ENCODE assay signal across 8 cellular contexts in the genomic region with DNA sequence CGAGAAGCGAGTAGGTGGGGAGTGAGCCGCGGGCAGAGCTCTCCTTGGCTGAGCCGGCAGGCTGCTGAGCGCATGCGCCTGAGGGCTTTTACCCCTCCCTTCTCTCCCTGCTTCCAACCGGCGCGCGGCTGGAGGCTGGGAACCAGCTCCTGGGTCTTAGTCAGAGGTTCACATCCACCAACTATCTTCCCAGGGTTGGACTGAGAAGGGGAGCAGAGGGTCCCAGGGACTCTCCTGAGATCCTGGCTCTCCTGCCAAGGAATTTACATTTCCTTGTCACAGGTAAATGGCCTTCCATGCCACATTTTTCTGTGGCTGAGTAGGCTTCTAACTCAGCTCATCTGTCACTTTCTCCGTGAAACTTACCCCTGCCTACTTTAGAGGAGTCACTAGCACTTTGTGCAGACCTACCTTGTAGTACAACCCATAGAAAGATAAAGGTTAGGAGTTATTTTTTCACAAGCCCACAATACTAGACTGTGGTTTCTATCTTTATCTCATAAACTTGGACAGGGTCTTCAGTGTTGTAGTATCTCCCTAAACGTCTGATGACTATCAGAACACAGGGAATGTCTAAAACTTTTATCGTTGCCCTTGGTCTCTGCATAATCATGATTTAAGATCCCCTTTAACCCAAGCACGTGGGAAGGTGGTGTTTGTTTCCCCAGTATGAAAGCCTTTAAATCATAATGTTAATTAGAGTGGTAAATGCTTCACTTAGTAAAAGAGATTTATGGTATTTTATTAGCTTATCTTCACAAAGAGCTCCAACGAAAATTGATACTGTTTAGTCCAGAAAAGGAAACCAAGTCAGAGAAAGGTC. TPM values are rescaled to one million over a fixed set of nuclear protein-coding genes. Genes with fewer than 3 reads are reported as not detected.
A peak's percentile ranks its signal among the peaks of the same experiment; 100 is the strongest.
DNase-seq lines count a peak whose midpoint lies in the region; ATAC-seq and TF ChIP-seq lines count a peak whose summit lies in the region.

No MANE protein-coding gene starts in this region.

- no peaks in the 10 kb centered on the region for H3K9me3 Mint-ChIP-seq in activated CD4-positive, alpha-beta T cell treated with anti-CD3 and anti-CD28 coated beads, Interleukin-2, amount 10 ng/mL, durations not matched to agents 24 days and 14 days

- intact Hi-C loops in activated CD4-positive, alpha-beta T cell treated with anti-CD3 and anti-CD28 coated beads, Interleukin-2, amount 10 ng/mL, durations not matched to agents 24 days and 14 days (cut with micrococcal nuclease), result loop anchor here (1.0 to 10.0 kb wide), 9 partner anchors 31 to 1478 kb away; partner anchors contain the start of genes DPH3, OXNAD1, PLCL2 and RFTN1
- intact Hi-C loops in psoas muscle (cut with DNase I), result loop anchor here in 1 of 2 donors (5.0 to 10.0 kb wide), 2 partner anchors 101 to 308 kb away; no protein-coding TSS in a partner anchor

- H3K27ac Mint-ChIP-seq in activated CD4-positive, alpha-beta T cell treated with anti-CD3 and anti-CD28 coated beads, Interleukin-2, amount 10 ng/mL, durations not matched to agents 24 days and 14 days, result peak overlapping the region; percentile 98

- ATAC-seq in HG02943 (IDR thresholded peaks at IDR 0.05; ENCODE audit: low read depth, unreplicated experiment), result peak; percentile 0
- peak; percentile 1 to 94 (median 92) for ATAC-seq in psoas muscle
- ATAC-seq in esophagus mucosa, result no peak

- H3K27me3 ChIP-seq in psoas muscle (ENCODE audit: insufficient read depth in 3 of 3, low read length in 2 of 3), result no peaks in the 10 kb centered on the region

- peaks cover 6% of the 10 kb centered on the region for H3K36me3 Mint-ChIP-seq in activated CD4-positive, alpha-beta T cell treated with anti-CD3 and anti-CD28 coated beads, Interleukin-2, amount 10 ng/mL, durations not matched to agents 24 days and 14 days (ENCODE audit: low read depth)

- 1% methylated on average over 15 to 16 of the region's 16 CpGs for WGBS in psoas muscle, 3 donors

- H3K27ac ChIP-seq in VCaP, result peak overlapping the region; percentile 100
- H3K27ac ChIP-seq in psoas muscle, result peak overlapping the region; percentile 95

- peaks cover 19% of the 10 kb centered on the region for H3K4me1 ChIP-seq in psoas muscle

- H3K9me3 ChIP-seq in psoas muscle, result no peaks in the 10 kb centered on the region

- H3K27me3 Mint-ChIP-seq in activated CD4-positive, alpha-beta T cell treated with anti-CD3 and anti-CD28 coated beads, Interleukin-2, amount 10 ng/mL, durations not matched to agents 24 days and 14 days, result no peaks in the 10 kb centered on the region

- DNase-seq in activated CD4-positive, alpha-beta T cell treated with anti-CD3 and anti-CD28 coated beads, Interleukin-2, amount 10 ng/mL, durations not matched to agents 24 days and 14 days, result no peak
- DNase-seq in activated CD4-positive, alpha-beta T cell treated with anti-CD3 and anti-CD28 coated beads for 1 hour, result no peak
- DNase-seq in fibroblast of villous mesenchyme (ENCODE audit: low read depth), result peak; percentile 98
- no peak for DNase-seq in psoas muscle
- DNase-seq in HT-29 (ENCODE audit: low spot score), result no peak

- TF ChIP-seq CTCF in VCaP (conservative IDR thresholded peaks at IDR 0.05) (no peak), fibroblast of villous mesenchyme (IDR thresholded peaks at IDR 0.05; ENCODE audit: insufficient read depth, low read depth, low read length) (no peak), psoas muscle (IDR thresholded peaks at IDR 0.05) (no peak)

- no peaks in the 10 kb centered on the region for H3K36me3 ChIP-seq in psoas muscle (ENCODE audit: insufficient read depth in 1 of 2, low read depth in 1 of 2)

- H3K4me3 ChIP-seq in fibroblast of villous mesenchyme (ENCODE audit: low read depth, low read length), result peak overlapping the region; percentile 72
- peak overlapping the region; percentile 94 for H3K4me3 ChIP-seq in psoas muscle

- H3K4me1 Mint-ChIP-seq in activated CD4-positive, alpha-beta T cell treated with anti-CD3 and anti-CD28 coated beads, Interleukin-2, amount 10 ng/mL, durations not matched to agents 24 days and 14 days, result peaks cover 38% of the 10 kb centered on the region

- H3K4me3 Mint-ChIP-seq in activated CD4-positive, alpha-beta T cell treated with anti-CD3 and anti-CD28 coated beads, Interleukin-2, amount 10 ng/mL, durations not matched to agents 24 days and 14 days, result peak overlapping the region; percentile 95

RNA-seq across cellular contexts. Expression of gene TBC1D5, which starts 0.6 kb away (rescaled TPM):
- 38.5 and 39.0 TPM in 2 replicates for total RNA-seq in activated CD4-positive, alpha-beta T cell treated with anti-CD3 and anti-CD28 coated beads, Interleukin-2, amount 10 ng/mL, durations not matched to agents 24 days and 14 days
- total RNA-seq in fibroblast of villous mesenchyme (92.1 and 107 TPM in 2 replicates), psoas muscle (10 to 100 TPM; 10.6 to 20.4 (median 18.2) TPM), esophagus mucosa (27.6 TPM)
- 10 to 100 TPM in 1 of 3 donors, 1 to 10 TPM in 2; 4.3 to 13.3 (median 5.2) TPM for polyA plus RNA-seq in psoas muscle
- total RNA-seq in HT-29 (2014; rRNA removed; shearing (Covaris generic)), result 9.8 and 13.0 TPM in 2 replicates
